Comparison of ENCODE assay signal across 8 cellular contexts in genomic region chr16:11797166-11797956, GRCh38. TPM values are rescaled to one million over a fixed set of nuclear protein-coding genes. Genes with fewer than 3 reads are reported as not detected.
DNase-seq lines count a peak whose midpoint lies in the region; ATAC-seq and TF ChIP-seq lines count a peak whose summit lies in the region.

A gene with protein sequence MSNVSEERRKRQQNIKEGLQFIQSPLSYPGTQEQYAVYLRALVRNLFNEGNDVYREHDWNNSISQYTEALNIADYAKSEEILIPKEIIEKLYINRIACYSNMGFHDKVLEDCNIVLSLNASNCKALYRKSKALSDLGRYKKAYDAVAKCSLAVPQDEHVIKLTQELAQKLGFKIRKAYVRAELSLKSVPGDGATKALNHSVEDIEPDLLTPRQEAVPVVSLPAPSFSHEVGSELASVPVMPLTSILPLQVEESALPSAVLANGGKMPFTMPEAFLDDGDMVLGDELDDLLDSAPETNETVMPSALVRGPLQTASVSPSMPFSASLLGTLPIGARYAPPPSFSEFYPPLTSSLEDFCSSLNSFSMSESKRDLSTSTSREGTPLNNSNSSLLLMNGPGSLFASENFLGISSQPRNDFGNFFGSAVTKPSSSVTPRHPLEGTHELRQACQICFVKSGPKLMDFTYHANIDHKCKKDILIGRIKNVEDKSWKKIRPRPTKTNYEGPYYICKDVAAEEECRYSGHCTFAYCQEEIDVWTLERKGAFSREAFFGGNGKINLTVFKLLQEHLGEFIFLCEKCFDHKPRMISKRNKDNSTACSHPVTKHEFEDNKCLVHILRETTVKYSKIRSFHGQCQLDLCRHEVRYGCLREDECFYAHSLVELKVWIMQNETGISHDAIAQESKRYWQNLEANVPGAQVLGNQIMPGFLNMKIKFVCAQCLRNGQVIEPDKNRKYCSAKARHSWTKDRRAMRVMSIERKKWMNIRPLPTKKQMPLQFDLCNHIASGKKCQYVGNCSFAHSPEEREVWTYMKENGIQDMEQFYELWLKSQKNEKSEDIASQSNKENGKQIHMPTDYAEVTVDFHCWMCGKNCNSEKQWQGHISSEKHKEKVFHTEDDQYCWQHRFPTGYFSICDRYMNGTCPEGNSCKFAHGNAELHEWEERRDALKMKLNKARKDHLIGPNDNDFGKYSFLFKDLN (minus strand): TSS chr16:11797258. CDS start chr16:11782354, 14,904 bp downstream.

- no peaks in the 10 kb centered on the region for H3K9me3 Mint-ChIP-seq in activated naive CD4-positive, alpha-beta T cell treated with anti-CD3 and anti-CD28 coated beads, Interleukin-2, amount 50 U/mL, for 72 hours

- peaks cover 38% of the 10 kb centered on the region for H3K4me1 ChIP-seq in osteoblast (ENCODE audit: insufficient read depth, low read length)
- peaks cover 50 to 64% of the 10 kb centered on the region in 2 donors for H3K4me1 ChIP-seq in thoracic aorta (ENCODE audit: control insufficient read depth in 1 of 2, low read depth in 2 of 2)

- DNase-seq in GM10266 (ENCODE audit: extremely low spot score) (peak; percentile 97), NCI-H1092 (lab: John Stamatoyannopoulos, UW) (peak; percentile 95), glomerular visceral epithelial cell (ENCODE audit: extremely low spot score) (peak; percentile 96), osteoblast (ENCODE audit: insufficient read length, low spot score, missing footprints) (peak; percentile 100), thoracic aorta (ENCODE audit: low spot score) (peak; percentile 90)
- peak; percentile 96 for DNase-seq in activated naive CD4-positive, alpha-beta T cell treated with anti-CD3 and anti-CD28 coated beads, Interleukin-2, amount 50 U/mL, for 72 hours (ENCODE audit: low spot score in 2 of 2)

- H3K27ac ChIP-seq in osteoblast (ENCODE audit: low read depth, low read length) (peak within 1 kb of the TSS; percentile 95), thoracic aorta (peak within 1 kb of the TSS; percentile 99 to 100)

- H3K79me2 ChIP-seq in osteoblast (ENCODE audit: insufficient read depth, low read length) = peaks cover 60% of the 10 kb centered on the region

- H3K4me2 ChIP-seq in osteoblast (ENCODE audit: insufficient read depth, low read length) = peak within 1 kb of the TSS; percentile 92

- TF ChIP-seq CTCF in GM10266 (IDR thresholded peaks at IDR 0.05; ENCODE audit: control insufficient read depth, insufficient read depth, low read depth, missing control alignments) = peak; percentile 90
- TF ChIP-seq CTCF in osteoblast (IDR thresholded peaks at IDR 0.05; ENCODE audit: extremely low read depth, low read depth, low read length) = peak; percentile 50
- peak; percentile 73 for TF ChIP-seq CTCF in thoracic aorta (IDR thresholded peaks at IDR 0.05)

- H2AFZ ChIP-seq in osteoblast (ENCODE audit: low read length) = peak within 1 kb of the TSS; percentile 96

- peak within 1 kb of the TSS; percentile 94 to 99 for H3K27ac Mint-ChIP-seq in activated naive CD4-positive, alpha-beta T cell treated with anti-CD3 and anti-CD28 coated beads, Interleukin-2, amount 50 U/mL, for 72 hours

- H3K36me3 ChIP-seq in osteoblast (ENCODE audit: insufficient read depth, low read length) (peaks cover 13% of the 10 kb centered on the region), thoracic aorta (no peaks in the 10 kb centered on the region)

- H3K4me3 ChIP-seq in osteoblast (ENCODE audit: insufficient read depth, low read length) (peak within 1 kb of the TSS; percentile 74), thoracic aorta (peak within 1 kb of the TSS; percentile 90)

- ATAC-seq in HG02588 (IDR thresholded peaks at IDR 0.05; ENCODE audit: unreplicated experiment) (peak; percentile 89), SK-N-SH treated with all-trans-retinoic acid at 6 μM for 48 hours (peak; percentile 98), thoracic aorta (ENCODE audit: insufficient number of reproducible peaks, low FRiP score, low read depth) (peak; percentile 83)
- ATAC-seq in activated naive CD4-positive, alpha-beta T cell treated with anti-CD3 and anti-CD28 coated beads, Interleukin-2, amount 50 U/mL, for 72 hours = peak; percentile 96 to 97

- H3K27me3 ChIP-seq in osteoblast (ENCODE audit: insufficient read depth, low read length) (no peaks in the 10 kb centered on the region), thoracic aorta (replicated peaks; ENCODE audit: insufficient read depth) (no peaks in the 10 kb centered on the region)

- H4K20me1 ChIP-seq in osteoblast (ENCODE audit: insufficient read depth, low read length) = peaks cover 27% of the 10 kb centered on the region

- H3K9me3 ChIP-seq in osteoblast (ENCODE audit: low read depth, low read length) (no peaks in the 10 kb centered on the region), thoracic aorta (no peaks in the 10 kb centered on the region)

- peaks cover 27 to 37% of the 10 kb centered on the region in 2 donors for H3K36me3 Mint-ChIP-seq in activated naive CD4-positive, alpha-beta T cell treated with anti-CD3 and anti-CD28 coated beads, Interleukin-2, amount 50 U/mL, for 72 hours

TF ChIP-seq in SK-N-SH treated with all-trans-retinoic acid at 6 μM for 48 hours, 23 proteins besides CTCF, POLR2A, EP300 and RAD21:
- no peak for TF ChIP-seq CSRNP3 (CRISPR knock-in tag; IDR thresholded peaks at IDR 0.05)
- no peak for TF ChIP-seq ZNF565 (CRISPR knock-in tag; conservative IDR thresholded peaks at IDR 0.05; ENCODE audit: low read depth)
- TF ChIP-seq CSDC2 (CRISPR knock-in tag; IDR thresholded peaks at IDR 0.05) = 0 out of 2 replicates have a peak, but pooled peaks have one; percentile 19
- no peak for TF ChIP-seq TCF4 (CRISPR knock-in tag; IDR thresholded peaks at IDR 0.05; ENCODE audit: borderline replicate concordance)
- TF ChIP-seq SNAI2 (CRISPR knock-in tag; IDR thresholded peaks at IDR 0.05) = no peak
- TF ChIP-seq ZNF8 (CRISPR knock-in tag; IDR thresholded peaks at IDR 0.05) = no peak
TF ChIP-seq in SK-N-SH treated with all-trans-retinoic acid at 6 μM for 48 hours: peak in this region for 1.

RNA-seq across cellular contexts. Expression of the gene that starts here (rescaled TPM):
- 100 to 1,000 TPM; 108 to 150 TPM for total RNA-seq in activated naive CD4-positive, alpha-beta T cell treated with anti-CD3 and anti-CD28 coated beads, Interleukin-2, amount 50 U/mL, for 72 hours
- total RNA-seq in osteoblast = 39.8 and 45.7 TPM in 2 replicates
- total RNA-seq in thoracic aorta = 10 to 100 TPM; 47.8 to 86.1 TPM

Comparison
In these comparisons a context has a peak if more than half of its experiments do, and no peak if none do; other contexts are left out.
1. Peak in every context shown above with its lines: DNase-seq, ATAC-seq, H3K4me3 ChIP-seq and H3K27ac ChIP-seq.